8 cellular contexts compared by ENCODE assay signal in genomic region chr17:67244621-67245072, GRCh38. TPM values are rescaled to one million over a fixed set of nuclear protein-coding genes. Genes with fewer than 3 reads are reported as not detected.
A peak's percentile ranks its signal among the peaks of the same experiment; 100 is the strongest.
DNase-seq lines count a peak whose midpoint lies in the region; ATAC-seq, FAIRE-seq and TF ChIP-seq lines count a peak whose summit lies in the region.

No MANE protein-coding gene starts in this region.

- CTCF ChIA-PET in endothelial cell of umbilical vein (lab: Charles Lee): interaction anchor here (1.2 to 2.1 kb wide), 5 partner anchors 23 to 135 kb away, joined by 3 to 9 read pairs (median 6); no protein-coding TSS in a partner anchor

- H3K27me3 Mint-ChIP-seq in nephron (ENCODE audit: low read depth): peaks cover 9% of the 10 kb centered on the region

- H3K36me3 ChIP-seq in SU-DHL-6 (ENCODE audit: low read length) (peaks cover 3% of the 10 kb centered on the region; the same call in 1 of the 2 replicates), endothelial cell of umbilical vein (ENCODE audit: control insufficient read depth in 2 of 2, extremely low read depth in 1 of 2, insufficient read depth in 2 of 2, low read length in 2 of 2) (peaks cover 0 to 6% of the 10 kb centered on the region in 2 experiments)

- H3K9ac ChIP-seq in SU-DHL-6 (ENCODE audit: low read length): peak overlapping the region; percentile 92
- peak overlapping the region; percentile 91 for H3K9ac ChIP-seq in endothelial cell of umbilical vein (replicated peaks; ENCODE audit: extremely low read depth, insufficient read depth, low read length)

- H3K36me3 Mint-ChIP-seq in nephron (ENCODE audit: low read depth): peaks cover 17% of the 10 kb centered on the region

- H3K27ac Mint-ChIP-seq in nephron: peak overlapping the region; percentile 91 to 98 (median 97)

- H3K4me2 ChIP-seq in SU-DHL-6 (ENCODE audit: low read depth, low read length, poor library complexity, severe bottlenecking): peak overlapping the region; percentile 99
- H3K4me2 ChIP-seq in endothelial cell of umbilical vein (ENCODE audit: insufficient read depth, low read length): peak overlapping the region; percentile 73

- POLR2A ChIA-PET in endothelial cell of umbilical vein (lab: Charles Lee): interaction anchor here (1.1 kb wide), 1 partner anchor 28 kb away, joined by 3 read pairs; no protein-coding TSS in a partner anchor

- ATAC-seq in GM18870 (IDR thresholded peaks at IDR 0.05; ENCODE audit: unreplicated experiment) (peak; percentile 11), HG02798 (IDR thresholded peaks at IDR 0.05; ENCODE audit: poor library complexity, unreplicated experiment) (peak; percentile 28)

- no peak for TF ChIP-seq POLR2A in endothelial cell of umbilical vein (IDR thresholded peaks at IDR 0.05; ENCODE audit: low read depth, low read length)

- intact Hi-C loops in endothelial cell of umbilical vein (cut with micrococcal nuclease): loop anchor here (1.0 to 5.0 kb wide), 4 partner anchors 14 to 442 kb away; partner anchors contain the start of gene PSMD12

- peaks cover 43% of the 10 kb centered on the region for H3K4me1 Mint-ChIP-seq in nephron

- no peaks in the 10 kb centered on the region for H3K9me1 ChIP-seq in endothelial cell of umbilical vein (replicated peaks; ENCODE audit: control insufficient read depth, extremely low read depth, insufficient read depth, low read length)

- no peaks in the 10 kb centered on the region for H4K20me1 ChIP-seq in SU-DHL-6 (ENCODE audit: low read depth, low read length)
- H4K20me1 ChIP-seq in endothelial cell of umbilical vein (replicated peaks; ENCODE audit: control insufficient read depth, extremely low read depth, insufficient read depth, low read length): peaks cover 2% of the 10 kb centered on the region

- peaks cover 20% of the 10 kb centered on the region for H3K4me1 ChIP-seq in endothelial cell of umbilical vein (ENCODE audit: control insufficient read depth, extremely low read depth, insufficient read depth, low read length)

- peaks cover 8% of the 10 kb centered on the region; the same call in 1 of the 2 replicates for H3F3A ChIP-seq in SU-DHL-6 (ENCODE audit: insufficient read depth)

- peak overlapping the region; percentile 85 for H3K4me3 ChIP-seq in SU-DHL-6 (ENCODE audit: insufficient read depth, low read length, poor library complexity, severe bottlenecking)
- peak overlapping the region; percentile 92 to 98 (median 96) for H3K4me3 ChIP-seq in endothelial cell of umbilical vein (replicated peaks in 1 of 3; ENCODE audit: insufficient read depth in 1 of 3, low read depth in 1 of 3, low read length in 3 of 3)

- peak overlapping the region; percentile 99 for H2AFZ ChIP-seq in SU-DHL-6 (ENCODE audit: low read depth, low read length, severe bottlenecking)
- H2AFZ ChIP-seq in endothelial cell of umbilical vein (ENCODE audit: low read depth, low read length): peak overlapping the region; percentile 96

- H3K79me2 ChIP-seq in SU-DHL-6 (ENCODE audit: insufficient read depth, low read length): peaks cover 46% of the 10 kb centered on the region
- peaks cover 46% of the 10 kb centered on the region for H3K79me2 ChIP-seq in endothelial cell of umbilical vein (ENCODE audit: control insufficient read depth, insufficient read depth, low read length)

- TF ChIP-seq CTCF in SU-DHL-6 (IDR thresholded peaks at IDR 0.05; ENCODE audit: insufficient read depth, low read length, poor library complexity, severe bottlenecking) (no peak), endothelial cell of umbilical vein (IDR thresholded peaks at IDR 0.05; ENCODE audit: extremely low read depth in 1 of 2, insufficient read depth in 1 of 2, low read depth in 1 of 2, low read length in 2 of 2) (no peak), nephron (IDR thresholded peaks at IDR 0.05; ENCODE audit: unreplicated experiment in 3 of 3) (no peak), GM20000 (IDR thresholded peaks at IDR 0.05; ENCODE audit: extremely low read depth, missing control alignments) (no peak)

- FAIRE-seq in endothelial cell of umbilical vein (lab: Jason Lieb, UNC): no peak

- dilution Hi-C loops in endothelial cell of umbilical vein (cut with MboI; ENCODE audit: extremely low pct_ligation_motif_present, low sequenced_read_pairs): no loop called here

- H3K27me3 ChIP-seq in SU-DHL-6 (ENCODE audit: low read length): no peaks in the 10 kb centered on the region
- H3K27me3 ChIP-seq in endothelial cell of umbilical vein (ENCODE audit: control insufficient read depth in 2 of 2, insufficient read depth in 2 of 2, low read length in 2 of 2): no peaks in the 10 kb centered on the region

- BruUV-seq in endothelial cell of umbilical vein (replicated peaks; lab: Mats Ljungman, UMichigan): no TSS peak

- H3K9me2 ChIP-seq in SU-DHL-6 (replicated peaks; ENCODE audit: insufficient read depth, low read length): no peaks in the 10 kb centered on the region

- H3K9me3 Mint-ChIP-seq in nephron: no peaks in the 10 kb centered on the region

- peak overlapping the region; percentile 67 for H3K27ac ChIP-seq in SU-DHL-6 (ENCODE audit: low read depth, low read length)
- peak overlapping the region; percentile 71 for H3K27ac ChIP-seq in endothelial cell of umbilical vein (ENCODE audit: insufficient read depth, low read depth, low read length)

- DNase-seq in endothelial cell of umbilical vein (ENCODE audit: low read depth, low spot score) (no peak), NCI-H345 (lab: John Stamatoyannopoulos, UW) (no peak), GM20000 (ENCODE audit: low spot score) (no peak), epidermal melanocyte (ENCODE audit: insufficient read length, low spot score) (no peak)

- peak overlapping the region; percentile 95 to 98 (median 97) for H3K4me3 Mint-ChIP-seq in nephron

- H3K9me3 ChIP-seq in SU-DHL-6 (ENCODE audit: insufficient read depth, low read length) (no peaks in the 10 kb centered on the region), endothelial cell of umbilical vein (replicated peaks; ENCODE audit: control insufficient read depth, insufficient read depth, low read length) (no peaks in the 10 kb centered on the region)

TF ChIP-seq in endothelial cell of umbilical vein, 7 proteins besides CTCF, POLR2A, EP300 and RAD21:
- TF ChIP-seq JUN (IDR thresholded peaks at IDR 0.05; ENCODE audit: borderline replicate concordance, insufficient read depth, insufficient read length, low read depth) (no peak), MAX (IDR thresholded peaks at IDR 0.05; ENCODE audit: insufficient read depth, insufficient read length) (no peak), GATA2 (IDR thresholded peaks at IDR 0.05; ENCODE audit: insufficient read depth, insufficient read length, low read depth, low read length) (no peak), EZH2 (IDR thresholded peaks at IDR 0.05; ENCODE audit: borderline replicate concordance, low read depth, low read length, severe bottlenecking) (no peak), POLR2AphosphoS5 (IDR thresholded peaks at IDR 0.05; ENCODE audit: insufficient read depth, low read depth, low read length) (no peak), FOS (IDR thresholded peaks at IDR 0.05; ENCODE audit: borderline replicate concordance, insufficient read depth, low read length) (no peak), MYC (IDR thresholded peaks at IDR 0.05; ENCODE audit: low read depth, low read length) (no peak)

RNA-seq across cellular contexts. Expression of gene HELZ, which starts 0.3 kb away (rescaled TPM):
- total RNA-seq in endothelial cell of umbilical vein: 47.3 and 47.5 TPM in 2 replicates
- polyA plus RNA-seq in endothelial cell of umbilical vein: 7.5 and 8.0 TPM in 2 replicates
- polyA plus RNA-seq in endothelial cell of umbilical vein (2011; cell fraction: cytosol; rRNA removed): 7.0 and 7.4 TPM in 2 replicates
- 22.2 and 23.1 TPM in 2 replicates for polyA plus RNA-seq in endothelial cell of umbilical vein (2011; cell fraction: nucleus; rRNA removed)
- 9.5 and 19.9 TPM in 2 replicates for polyA plus RNA-seq in endothelial cell of umbilical vein (2012)
- polyA minus RNA-seq in endothelial cell of umbilical vein: 50.8 and 55.4 TPM in 2 replicates
- polyA minus RNA-seq in endothelial cell of umbilical vein (2011; cell fraction: cytosol; rRNA and poly(A)+ RNA removed): 17.8 TPM
- 96.2 and 138 TPM in 2 replicates for polyA minus RNA-seq in endothelial cell of umbilical vein (2011; cell fraction: nucleus; rRNA and poly(A)+ RNA removed)
